In genomic region chr21:44029460-44030087, GRCh38 we compare ENCODE assay signal across 16 cellular contexts. TPM values are rescaled to one million over a fixed set of nuclear protein-coding genes. Genes with fewer than 3 reads are reported as not detected.
A peak's percentile ranks its signal among the peaks of the same experiment; 100 is the strongest.
DNase-seq lines count a peak whose midpoint lies in the region; ATAC-seq and TF ChIP-seq lines count a peak whose summit lies in the region.
"Had no signal": no experiment of that assay in that cellular context is flagged by ENCODE, and none has a peak within 500 bp of the region (broad histone marks: within the 10 kb centered on the region; RNA-seq: fewer than 3 reads in every experiment).

No MANE protein-coding gene starts in this region.

- peaks cover 53% of the 10 kb centered on the region for H3K4me1 Mint-ChIP-seq in activated T-cell treated with anti-CD3 and anti-CD28 coated beads, Interleukin-2, amount 50 U/mL, for 72 hours (ENCODE audit: low read depth)
- H3K4me1 Mint-ChIP-seq in WTC11 (peaks cover 27% of the 10 kb centered on the region), memory B cell (peaks cover 34% of the 10 kb centered on the region)

- H3K36me3 Mint-ChIP-seq in activated T-cell treated with anti-CD3 and anti-CD28 coated beads, Interleukin-2, amount 50 U/mL, for 72 hours (ENCODE audit: insufficient read depth in 2 of 2), result peaks cover 2 to 9% of the 10 kb centered on the region in 2 donors
- H3K36me3 Mint-ChIP-seq in WTC11 (peaks cover 23% of the 10 kb centered on the region), memory B cell (peaks cover 25% of the 10 kb centered on the region)

- in situ Hi-C loops in GM13976 (cut with MboI; ENCODE audit: low sequenced_read_pairs, unreplicated experiment), result loop anchor here (5.0 to 25.0 kb wide), 2 partner anchors 48 to 258 kb away; partner anchors contain the start of gene AIRE

- CTCF ChIA-PET in WTC11 (lab: Charles Lee), result no interaction called here

- no peak for DNase-seq in activated T-cell treated with anti-CD3 and anti-CD28 coated beads, Interleukin-2, amount 50 U/mL, for 72 hours
- no peak for DNase-seq in activated T-cell treated with anti-CD3 and anti-CD28 coated beads, Interleukin-2, amount 50 U/mL, for 1 hour
- DNase-seq in WTC11 (ENCODE audit: low spot score), result no peak
- no peak for DNase-seq in memory B cell (ENCODE audit: low spot score in 2 of 2)
- no peak for DNase-seq in stimulated activated naive CD4-positive, alpha-beta T cell treated with Interleukin-2 at 50 U/mL for 16 hours (lab: John Stamatoyannopoulos, UW)
- no peak for DNase-seq in H4 (ENCODE audit: low spot score)
- no peak for DNase-seq in GM13976 (ENCODE audit: low spot score)
- DNase-seq: EL, HCEC 1CT, KBM-7, NCI-H1436 treated with DMSO at 0.1 percent for 48 hours, NCI-H2081, NCI-H524, Peyer's patch, Right ventricle myocardium superior had no signal

- no peak for ATAC-seq in activated T-cell treated with anti-CD3 and anti-CD28 coated beads, Interleukin-2, amount 50 U/mL, for 72 hours (replicated peaks in 1 of 2)
- no peak for ATAC-seq in WTC11
- ATAC-seq in memory B cell (ENCODE audit: low read depth), result no peak
- no peak for ATAC-seq in GM18909 (IDR thresholded peaks at IDR 0.05; ENCODE audit: poor library complexity, unreplicated experiment)

- no peak overlapping the region for H3K4me3 Mint-ChIP-seq in activated T-cell treated with anti-CD3 and anti-CD28 coated beads, Interleukin-2, amount 50 U/mL, for 72 hours
- H3K4me3 Mint-ChIP-seq in WTC11 (no peak overlapping the region), memory B cell (no peak overlapping the region)

- TF ChIP-seq CTCF in WTC11 (IDR thresholded peaks at IDR 0.05) (no peak), GM13976 (IDR thresholded peaks at IDR 0.05; ENCODE audit: borderline replicate concordance, control extremely low read depth, extremely low read depth, insufficient read depth, missing control alignments) (no peak)

- H3K27ac Mint-ChIP-seq in activated T-cell treated with anti-CD3 and anti-CD28 coated beads, Interleukin-2, amount 50 U/mL, for 72 hours, result peak overlapping the region; percentile 70
- H3K27ac Mint-ChIP-seq in WTC11 (peak overlapping the region; percentile 93), memory B cell (peak overlapping the region; percentile 46)

- POLR2A ChIA-PET in WTC11 (lab: Charles Lee), result no interaction called here

- no peaks in the 10 kb centered on the region for H3K9me3 Mint-ChIP-seq in activated T-cell treated with anti-CD3 and anti-CD28 coated beads, Interleukin-2, amount 50 U/mL, for 72 hours
- H3K9me3 Mint-ChIP-seq in WTC11 (peaks cover 7% of the 10 kb centered on the region), memory B cell (no peaks in the 10 kb centered on the region)

- no peaks in the 10 kb centered on the region for H3K27me3 Mint-ChIP-seq in activated T-cell treated with anti-CD3 and anti-CD28 coated beads, Interleukin-2, amount 50 U/mL, for 72 hours (ENCODE audit: low read depth)
- no peaks in the 10 kb centered on the region for H3K27me3 Mint-ChIP-seq in WTC11 (ENCODE audit: low read depth)
- no peaks in the 10 kb centered on the region for H3K27me3 Mint-ChIP-seq in memory B cell

TF ChIP-seq in WTC11, 78 proteins besides CTCF, POLR2A, EP300 and RAD21:
- TF ChIP-seq HMGXB4 (CRISPR knock-in tag; IDR thresholded peaks at IDR 0.05) (no peak), USF1 (CRISPR knock-in tag; IDR thresholded peaks at IDR 0.05) (no peak), EMX1 (CRISPR knock-in tag; IDR thresholded peaks at IDR 0.05) (no peak), ZNF671 (CRISPR knock-in tag; IDR thresholded peaks at IDR 0.05) (no peak), PRRX2 (CRISPR knock-in tag; IDR thresholded peaks at IDR 0.05) (no peak)

RNA-seq across cellular contexts. Expression of gene TRAPPC10, which starts 17.5 kb away (rescaled TPM):
- 10 to 100 TPM; 53.5 to 72.6 TPM for total RNA-seq in activated T-cell treated with anti-CD3 and anti-CD28 coated beads, Interleukin-2, amount 50 U/mL, for 72 hours
- 29.3 to 34.5 TPM (median 29.7 TPM) in 3 replicates for total RNA-seq in WTC11 (2021)
- total RNA-seq in H4 (2014; rRNA removed; shearing (Covaris generic)), result 15.0 and 16.5 TPM in 2 replicates
